Comparison of ENCODE assay signal across 8 cellular contexts in genomic region chr22:40922484-40923303, GRCh38. TPM values are rescaled to one million over a fixed set of nuclear protein-coding genes. Genes with fewer than 3 reads are reported as not detected.
DNase-seq lines count a peak whose midpoint lies in the region; ATAC-seq and TF ChIP-seq lines count a peak whose summit lies in the region.

No MANE protein-coding gene starts in this region.

- POLR2A ChIA-PET in HCT116 (lab: Charles Lee), result interaction anchor here (1.1 kb wide), 2 partner anchors 363 to 524 kb away, joined by 3 read pairs; partner anchors contain the start of genes RANGAP1 and TOB2

- H3K27me3 Mint-ChIP-seq in stimulated activated memory B cell treated with anti-CD40 and anti-IgM and Interleukin-4, amounts not matched to agents 10 μg/mL and 1 μg/mL and 100 μg/mL, for 72 hours, result no peaks in the 10 kb centered on the region

- no peaks in the 10 kb centered on the region for H3K79me2 ChIP-seq in HCT116 (ENCODE audit: insufficient read depth, low read length)

- H3K9me3 Mint-ChIP-seq in stimulated activated memory B cell treated with anti-CD40 and anti-IgM and Interleukin-4, amounts not matched to agents 10 μg/mL and 1 μg/mL and 100 μg/mL, for 72 hours, result no peaks in the 10 kb centered on the region

- H3K36me3 ChIP-seq in HCT116 (ENCODE audit: control insufficient read depth in 1 of 2, insufficient read depth in 2 of 2, low read length in 2 of 2) (peaks cover 14 to 16% of the 10 kb centered on the region in 2 experiments), NT2/D1 (ENCODE audit: insufficient read depth, insufficient read length, low read length) (peaks cover 44% of the 10 kb centered on the region)

- no peaks in the 10 kb centered on the region for H3K9me3 ChIP-seq in HCT116 (ENCODE audit: control insufficient read depth in 1 of 2, insufficient read depth in 1 of 2, low read depth in 1 of 2, low read length in 2 of 2)
- no peaks in the 10 kb centered on the region for H3K9me3 ChIP-seq in NT2/D1 (ENCODE audit: insufficient read depth, low read length)

- RAD21 ChIA-PET in HCT116 (lab: Charles Lee; ENCODE audit: low non-redundant PET in 1 of 2, low total read pairs in 2 of 2, uncharacterized antibody in 2 of 2, unreplicated experiment in 2 of 2), result interaction anchor here (0.6 to 2.1 kb wide), 12 partner anchors 10 to 610 kb away, joined by 3 to 13 read pairs (median 3); partner anchors contain the start of gene EP300 (in 1 of the 2)

- DNase-seq in DMS114 treated with DMSO at 0.1 percent for 48 hours (lab: John Stamatoyannopoulos, UW; ENCODE audit: unreplicated experiment) (peak; percentile 50), HCT116 (ENCODE audit: low read depth, low spot score) (peak; percentile 29), NT2/D1 (ENCODE audit: low read depth, low spot score) (peak; percentile 15), brain pericyte (ENCODE audit: low read depth, low spot score) (peak; percentile 16), iPS-NIHi7 (ENCODE audit: extremely low spot score) (peak; percentile 41)

- H3K36me3 Mint-ChIP-seq in stimulated activated memory B cell treated with anti-CD40 and anti-IgM and Interleukin-4, amounts not matched to agents 10 μg/mL and 1 μg/mL and 100 μg/mL, for 72 hours, result peaks cover 26% of the 10 kb centered on the region

- peaks cover 7% of the 10 kb centered on the region for H3K4me1 Mint-ChIP-seq in stimulated activated memory B cell treated with anti-CD40 and anti-IgM and Interleukin-4, amounts not matched to agents 10 μg/mL and 1 μg/mL and 100 μg/mL, for 72 hours

- H3K27me3 ChIP-seq in HCT116 (ENCODE audit: insufficient read depth, low read length) (no peaks in the 10 kb centered on the region), NT2/D1 (ENCODE audit: insufficient read depth, insufficient read length) (no peaks in the 10 kb centered on the region)

- TF ChIP-seq RAD21 in HCT116 (IDR thresholded peaks at IDR 0.05; ENCODE audit: low read depth), result peak; percentile 80

- peak; percentile 48 to 77 (median 49); a peak in 5 of 6 replicates for TF ChIP-seq CTCF in HCT116 (IDR thresholded peaks at IDR 0.05 in 2 of 3, conservative IDR thresholded peaks at IDR 0.05 in 1 of 3; ENCODE audit: borderline replicate concordance in 1 of 3, insufficient read depth in 1 of 3, low read depth in 2 of 3, low read length in 2 of 3)

- no peak overlapping the region for H3K27ac ChIP-seq in HCT116 (ENCODE audit: low read depth, low read length)

- H3K4me3 ChIP-seq in HCT116 (replicated peaks in 1 of 2; ENCODE audit: low read depth in 1 of 2, low read length in 2 of 2), result no peak overlapping the region
- H3K4me3 ChIP-seq in NT2/D1 (ENCODE audit: insufficient read length, low read depth), result no peak overlapping the region

- no peak overlapping the region for H2AFZ ChIP-seq in HCT116 (ENCODE audit: low read depth, low read length, poor library complexity, severe bottlenecking)

- intact Hi-C loops in HCT116 (cut with micrococcal nuclease), result loop anchor here (2.0 to 10.0 kb wide), 2 partner anchors 172 to 314 kb away; partner anchors contain the start of gene EP300

- H3K9ac ChIP-seq in HCT116 (ENCODE audit: low read length) (no peak overlapping the region), NT2/D1 (ENCODE audit: insufficient read length, low read depth) (no peak overlapping the region)

- BruUV-seq in HCT116 (replicated peaks; lab: Mats Ljungman, UMichigan), result no TSS peak

- H3K27ac Mint-ChIP-seq in stimulated activated memory B cell treated with anti-CD40 and anti-IgM and Interleukin-4, amounts not matched to agents 10 μg/mL and 1 μg/mL and 100 μg/mL, for 72 hours, result peak overlapping the region; percentile 82

- no peak overlapping the region for H3K4me2 ChIP-seq in HCT116 (ENCODE audit: low read length)

- no peaks in the 10 kb centered on the region for H4K20me1 ChIP-seq in HCT116 (ENCODE audit: insufficient read depth)

- peak overlapping the region; percentile 25 for H3K4me3 Mint-ChIP-seq in stimulated activated memory B cell treated with anti-CD40 and anti-IgM and Interleukin-4, amounts not matched to agents 10 μg/mL and 1 μg/mL and 100 μg/mL, for 72 hours

- no peak for TF ChIP-seq POLR2A in HCT116 (IDR thresholded peaks at IDR 0.05; ENCODE audit: borderline replicate concordance, extremely low read depth, insufficient read depth, insufficient read length)

- H3K9me2 ChIP-seq in HCT116 (ENCODE audit: insufficient read depth), result no peaks in the 10 kb centered on the region

- peak; percentile 66 for ATAC-seq in HCT116
- peak; percentile 76 for ATAC-seq in stimulated activated memory B cell treated with anti-CD40 and anti-IgM and Interleukin-4, amounts not matched to agents 10 μg/mL and 1 μg/mL and 100 μg/mL, for 72 hours
- no peak for ATAC-seq in HG02571 (IDR thresholded peaks at IDR 0.05; ENCODE audit: unreplicated experiment)
- ATAC-seq in HG03439 (IDR thresholded peaks at IDR 0.05; ENCODE audit: unreplicated experiment), result no peak

- H3K4me1 ChIP-seq in HCT116 (ENCODE audit: control insufficient read depth in 1 of 2, insufficient read depth in 2 of 2, low read length in 2 of 2), result no peaks in the 10 kb centered on the region
- H3K4me1 ChIP-seq in NT2/D1 (ENCODE audit: insufficient read depth, insufficient read length), result no peaks in the 10 kb centered on the region

- CTCF ChIA-PET in HCT116 (lab: Charles Lee), result interaction anchor here (0.5 to 2.1 kb wide), 35 partner anchors 8 to 624 kb away, joined by 3 to 17 read pairs (median 4); partner anchors contain the start of genes ACO2, EP300, PHF5A and RBX1

TF ChIP-seq in HCT116, 20 proteins besides CTCF, POLR2A, EP300 and RAD21 (continues in another document):
- no peak for TF ChIP-seq MAX (IDR thresholded peaks at IDR 0.05)
- no peak for TF ChIP-seq EGR1 (IDR thresholded peaks at IDR 0.05; ENCODE audit: low read depth)
- TF ChIP-seq ZBTB33 (IDR thresholded peaks at IDR 0.05; ENCODE audit: extremely low read depth, insufficient replicate concordance, low read length), result no peak
- TF ChIP-seq SIN3A (IDR thresholded peaks at IDR 0.05; ENCODE audit: low read depth), result no peak
- no peak for TF ChIP-seq JUND (IDR thresholded peaks at IDR 0.05)
- no peak for TF ChIP-seq ELF1 (IDR thresholded peaks at IDR 0.05; ENCODE audit: borderline replicate concordance, low read depth)
- TF ChIP-seq ATF3 (IDR thresholded peaks at IDR 0.05), result no peak
- no peak for TF ChIP-seq ZNF274 (IDR thresholded peaks at IDR 0.05; ENCODE audit: low read depth, low read length)
- TF ChIP-seq SP1 (IDR thresholded peaks at IDR 0.05; ENCODE audit: low read depth), result no peak
- TF ChIP-seq EZH2phosphoT487 (IDR thresholded peaks at IDR 0.05; ENCODE audit: borderline replicate concordance), result no peak
- TF ChIP-seq POLR2AphosphoS5 (IDR thresholded peaks at IDR 0.05; ENCODE audit: low read depth, low read length), result no peak
- no peak for TF ChIP-seq ZFX (IDR thresholded peaks at IDR 0.05)
- TF ChIP-seq TCF7L2 (IDR thresholded peaks at IDR 0.05; ENCODE audit: borderline replicate concordance, extremely low read depth, insufficient read depth, insufficient read length), result no peak
- TF ChIP-seq YY1 (IDR thresholded peaks at IDR 0.05; ENCODE audit: extremely low read depth, insufficient replicate concordance, low read depth, low read length), result no peak
- no peak for TF ChIP-seq REST (IDR thresholded peaks at IDR 0.05; ENCODE audit: low read depth)
- no peak for TF ChIP-seq CBX3 (IDR thresholded peaks at IDR 0.05; ENCODE audit: low read depth)

RNA-seq across cellular contexts. Expression of gene RBX1, which starts 28.5 kb away (rescaled TPM):
- 51.2 TPM for total RNA-seq in HCT116 (2021; ENCODE audit: unreplicated experiment)
- 51.2 and 61.2 TPM in 2 replicates for polyA plus RNA-seq in HCT116 (2012)

Comparison
In these comparisons a context has a peak if more than half of its experiments do, and no peak if none do; other contexts are left out.
1. ATAC-seq: peak in HCT116 (single experiment) and stimulated activated memory B cell treated with anti-CD40 and anti-IgM and Interleukin-4, amounts not matched to agents 10 μg/mL and 1 μg/mL and 100 μg/mL, for 72 hours (single experiment); none in HG02571 (single experiment) and HG03439 (single experiment).
2. Peak in every context shown above with its lines, with median percentiles within 50 percentile points of each other: DNase-seq.